8 cellular contexts compared by ENCODE assay signal in genomic region chr2:112764071-112765044, GRCh38. TPM values are rescaled to one million over a fixed set of nuclear protein-coding genes. Genes with fewer than 3 reads are reported as not detected.
DNase-seq lines count a peak whose midpoint lies in the region; ATAC-seq and TF ChIP-seq lines count a peak whose summit lies in the region.

Gene CKAP2L, minus strand, starts transcription at chr2:112764609. Its CDS starts 11 bp downstream, at chr2:112764598.

- TF ChIP-seq POLR2A in spleen (IDR thresholded peaks at IDR 0.05), result no peak

- H3K4me3 Mint-ChIP-seq in activated B cell treated with CpG ODN at 0.5 μM for 24 hours, result peak within 1 kb of the TSS; percentile 91

- intact Hi-C loops in activated B cell treated with CpG ODN at 0.5 μM for 24 hours (cut with micrococcal nuclease) (loop anchor here (1.0 to 2.0 kb wide), 3 partner anchors 15 to 76 kb away; no protein-coding TSS in a partner anchor), spleen (cut with DNase I; ENCODE audit: low total_unique reads) (no loop called here)

- H3K36me3 ChIP-seq in spleen, result no peaks in the 10 kb centered on the region

- TF ChIP-seq CTCF in AG09309 (IDR thresholded peaks at IDR 0.05; ENCODE audit: control insufficient read depth, insufficient read depth, low read depth, low read length, missing control alignments) (no peak), activated B cell treated with CpG ODN at 0.5 μM for 24 hours (IDR thresholded peaks at IDR 0.05) (no peak), spleen (IDR thresholded peaks at IDR 0.05 in 8 of 11, conservative IDR thresholded peaks at IDR 0.05 in 3 of 11) (no peak)

- no peaks in the 10 kb centered on the region for H3K9me3 Mint-ChIP-seq in activated B cell treated with CpG ODN at 0.5 μM for 24 hours

- H3K4me1 Mint-ChIP-seq in activated B cell treated with CpG ODN at 0.5 μM for 24 hours, result peaks cover 31% of the 10 kb centered on the region

- H3K27me3 Mint-ChIP-seq in activated B cell treated with CpG ODN at 0.5 μM for 24 hours, result no peaks in the 10 kb centered on the region

- peak within 1 kb of the TSS; percentile 89 for H3K4me3 ChIP-seq in AG09309 (ENCODE audit: control insufficient read depth, low read depth, low read length)
- H3K4me3 ChIP-seq in spleen, result peak within 1 kb of the TSS; percentile 58 to 82 (median 68)

- peaks cover 1% of the 10 kb centered on the region for H3K36me3 Mint-ChIP-seq in activated B cell treated with CpG ODN at 0.5 μM for 24 hours (ENCODE audit: low read depth)

- peak within 1 kb of the TSS in 7 of 8 donors; percentile 47 to 86 (median 62) for H3K27ac ChIP-seq in spleen

- no peaks in the 10 kb centered on the region for H3K27me3 ChIP-seq in spleen (replicated peaks in 1 of 7)

- H3K27ac Mint-ChIP-seq in activated B cell treated with CpG ODN at 0.5 μM for 24 hours, result peak within 1 kb of the TSS; percentile 50

- WGBS in spleen, 5 donors, result 0 to 1% (median 0%) methylated on average over 14 to 79 of the region's 79 CpGs

- H3K4me1 ChIP-seq in spleen, result peaks cover 5 to 47% (median 27%) of the 10 kb centered on the region in 6 donors

- ATAC-seq in GM19035 (IDR thresholded peaks at IDR 0.05; ENCODE audit: unreplicated experiment) (peak; percentile 99), HG03342 (IDR thresholded peaks at IDR 0.05; ENCODE audit: unreplicated experiment) (peak; percentile 98), activated B cell treated with CpG ODN at 0.5 μM for 24 hours (ENCODE audit: low read depth) (peak; percentile 100)

- CTCF ChIA-PET in activated B cell treated with CpG ODN at 0.5 μM for 24 hours (lab: Charles Lee), result interaction anchor here (0.7 kb wide), 1 partner anchor 15 kb away, joined by 3 read pairs; no protein-coding TSS in a partner anchor

- no peaks in the 10 kb centered on the region for H3K9me3 ChIP-seq in spleen

- POLR2A ChIA-PET in activated B cell treated with CpG ODN at 0.5 μM for 24 hours (lab: Charles Lee), result interaction anchor here (1.0 kb wide), 1 partner anchor 117 kb away, joined by 6 read pairs; no protein-coding TSS in a partner anchor

- DNase-seq in AG09309 (ENCODE audit: low read depth), result peak; percentile 88
- peak; percentile 95 for DNase-seq in NCI-H345 treated with DMSO at 0.1 percent for 48 hours (lab: John Stamatoyannopoulos, UW; ENCODE audit: unreplicated experiment)
- peak; percentile 87 for DNase-seq in activated B cell treated with CpG ODN at 0.5 μM for 24 hours
- DNase-seq in central memory CD4-positive, alpha-beta T cell, result peak; percentile 95
- DNase-seq in inferior parietal cortex (ENCODE audit: extremely low spot score), result peak; percentile 97
- DNase-seq in spleen, result peak; percentile 99

RNA-seq across cellular contexts. Expression of gene CKAP2L, which starts in this region (rescaled TPM):
- 1.2 TPM in 2 replicates for total RNA-seq in activated B cell treated with CpG ODN at 0.5 μM for 24 hours
- total RNA-seq in spleen, result 1 to 10 TPM in 6 of 7 donors, under 1 TPM in 1; 0.55 to 3.5 (median 2.1) TPM
- 1 to 10 TPM in 1 of 3 donors, under 1 TPM in 2; 0.20 to 1.3 (median 0.83) TPM for polyA plus RNA-seq in spleen

Comparison
In these comparisons a context has a peak if more than half of its experiments do, and no peak if none do; other contexts are left out.
1. Peak in every context shown above with its lines: DNase-seq, ATAC-seq, H3K4me3 ChIP-seq and H3K27ac ChIP-seq.